ENCODE assay signal across 26 cellular contexts in the genomic region with DNA sequence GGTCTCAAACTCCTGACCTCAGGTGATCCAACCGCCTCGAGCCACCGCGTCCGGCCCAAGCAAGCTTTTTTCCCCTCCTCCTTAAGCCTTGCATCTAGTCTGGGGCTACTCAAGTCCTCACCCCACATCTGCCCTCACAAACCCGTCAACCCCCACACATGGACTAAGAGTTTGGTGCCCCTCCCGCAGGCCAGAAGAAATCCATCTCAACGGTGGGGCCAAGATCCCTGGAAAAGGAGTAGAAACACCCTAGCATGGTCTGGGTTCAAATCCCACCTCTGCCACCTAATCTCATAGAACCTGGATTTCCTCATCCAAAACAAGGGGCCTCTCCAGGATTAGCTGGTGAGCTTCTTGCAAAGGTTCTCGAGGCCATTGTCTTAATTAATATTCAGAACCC. TPM values are rescaled to one million over a fixed set of nuclear protein-coding genes. Genes with fewer than 3 reads are reported as not detected.
"Had no signal": no experiment of that assay in that cellular context is flagged by ENCODE, and none has a peak within 500 bp of the region (broad histone marks: within the 10 kb centered on the region; RNA-seq: fewer than 3 reads in every experiment).

No MANE protein-coding gene starts in this region.

- H3K4me3 ChIP-seq: adrenal gland, gastroesophageal sphincter, mucosa of descending colon, thoracic aorta, upper lobe of left lung had no signal

- H3K9me3 ChIP-seq: adrenal gland, breast epithelium, gastroesophageal sphincter, mucosa of descending colon, thoracic aorta, upper lobe of left lung had no signal

- DNase-seq: activated B cell treated with CpG ODN at 0.5 μM for 24 hours; activated CD4-positive, alpha-beta T cell treated with anti-CD3 and anti-CD28 coated beads, Interleukin-2, amount 50 U/mL, for 4 hours; activated CD8-positive, alpha-beta memory T cell treated with anti-CD3 and anti-CD28 coated beads for 24 hours; activated CD8-positive, alpha-beta memory T cell treated with anti-CD3 and anti-CD28 coated beads, Interleukin-2, amount 50 U/mL, for 4 hours; activated T-cell treated with anti-CD3 and anti-CD28 coated beads, Interleukin-2, amount 50 U/mL, for 24 hours; adrenal gland; effector memory CD4-positive, alpha-beta T cell; kidney; mesenchymal stem cell; mucosa of descending colon; stimulated activated CD4-positive, alpha-beta T cell treated with anti-CD3 and anti-CD28 coated beads, Interleukin-4, amount 100 ng/mL, for 1 hour; stimulated activated naive CD4-positive, alpha-beta T cell; SW 1271; T-helper 17 cell had no signal

- H3K36me3 Mint-ChIP-seq: activated naive CD8-positive, alpha-beta T cell had no signal

- H3K9me3 Mint-ChIP-seq: activated B cell treated with CpG ODN at 0.5 μM for 24 hours; activated T-cell treated with anti-CD3 and anti-CD28 coated beads, Interleukin-2, amount 50 U/mL, for 24 hours; activated T-helper 17 cell treated with anti-CD3 and anti-CD28 coated beads, Interleukin-2, amount 50 U/mL, for 72 hours; central memory CD8-positive, alpha-beta T cell; neural crest cell had no signal

- H3K36me3 ChIP-seq: adrenal gland, breast epithelium, gastroesophageal sphincter, thoracic aorta, upper lobe of left lung had no signal

- H3K27ac ChIP-seq: adrenal gland, breast epithelium, gastroesophageal sphincter, thoracic aorta, upper lobe of left lung had no signal

- ATAC-seq: activated CD4-positive, alpha-beta T cell treated with anti-CD3 and anti-CD28 coated beads for 36 hours; activated T-helper 17 cell treated with anti-CD3 and anti-CD28 coated beads, Interleukin-2, amount 50 U/mL, for 72 hours; gastroesophageal sphincter; T-helper 17 cell had no signal

- H3K4me3 Mint-ChIP-seq: activated B cell treated with CpG ODN at 0.5 μM for 24 hours; activated CD4-positive, alpha-beta T cell treated with anti-CD3 and anti-CD28 coated beads for 36 hours; activated naive CD8-positive, alpha-beta T cell; activated T-cell treated with anti-CD3 and anti-CD28 coated beads, Interleukin-2, amount 50 U/mL, for 24 hours; central memory CD8-positive, alpha-beta T cell; neural crest cell; T-helper 17 cell had no signal

- H3K4me1 Mint-ChIP-seq: central memory CD8-positive, alpha-beta T cell had no signal

- H3K27ac Mint-ChIP-seq: activated B cell treated with CpG ODN at 0.5 μM for 24 hours; activated CD4-positive, alpha-beta T cell treated with anti-CD3 and anti-CD28 coated beads for 36 hours; activated naive CD8-positive, alpha-beta T cell; activated T-cell treated with anti-CD3 and anti-CD28 coated beads, Interleukin-2, amount 50 U/mL, for 24 hours; activated T-helper 17 cell treated with anti-CD3 and anti-CD28 coated beads, Interleukin-2, amount 50 U/mL, for 72 hours had no signal

RNA-seq across cellular contexts. Expression of a gene that starts 3.7 kb away (rescaled TPM):
- total RNA-seq: activated B cell treated with CpG ODN at 0.5 μM for 24 hours; activated CD4-positive, alpha-beta T cell treated with anti-CD3 and anti-CD28 coated beads for 36 hours; activated T-helper 17 cell treated with anti-CD3 and anti-CD28 coated beads, Interleukin-2, amount 50 U/mL, for 72 hours; dermis microvascular lymphatic vessel endothelial cell; lower leg skin; neural crest cell; T-helper 17 cell had no signal
- polyA plus RNA-seq: esophagus had no signal
